Comparison of ENCODE assay signal across 8 cellular contexts in genomic region chr11:33893711-33894401, GRCh38. TPM values are rescaled to one million over a fixed set of nuclear protein-coding genes. Genes with fewer than 3 reads are reported as not detected.
DNase-seq lines count a peak whose midpoint lies in the region; ATAC-seq and TF ChIP-seq lines count a peak whose summit lies in the region.

No MANE protein-coding gene starts in this region.

- H2AFZ ChIP-seq in DND-41 (ENCODE audit: low read depth, low read length) = no peak overlapping the region
- peak overlapping the region; percentile 16; the same call in 1 of the 2 replicates for H2AFZ ChIP-seq in Loucy (ENCODE audit: low read length)

- ATAC-seq in DND-41 (ENCODE audit: insufficient read depth, low read depth) (peak; percentile 95), GM21423 (IDR thresholded peaks at IDR 0.05; ENCODE audit: unreplicated experiment) (peak; percentile 85), lower lobe of right lung (peak; percentile 79 to 81)

- TF ChIP-seq CTCF in DND-41 (IDR thresholded peaks at IDR 0.05; ENCODE audit: borderline replicate concordance, extremely low read depth, low read length, poor library complexity, severe bottlenecking) (no peak), Loucy (conservative IDR thresholded peaks at IDR 0.05; ENCODE audit: low read length) (no peak), lower lobe of right lung (IDR thresholded peaks at IDR 0.05) (no peak), stomach (IDR thresholded peaks at IDR 0.05) (no peak)

- H3K9ac ChIP-seq in DND-41 (ENCODE audit: low read depth, low read length) = no peak overlapping the region
- H3K9ac ChIP-seq in Loucy (ENCODE audit: low read depth, low read length, poor library complexity, severe bottlenecking) = peak overlapping the region; percentile 83
- H3K9ac ChIP-seq in subcutaneous abdominal adipose tissue (ENCODE audit: low read length in 5 of 5) = peak overlapping the region in 1 of 5 donors; percentile 24

- H3K4me3 ChIP-seq in DND-41 (ENCODE audit: low read depth in 1 of 2, low read length in 2 of 2) (peak overlapping the region in 1 of 2 experiments; percentile 16; a peak in 2 of 4 replicates), Loucy (ENCODE audit: low read length, poor library complexity, severe bottlenecking) (peak overlapping the region; percentile 72), lower lobe of right lung (peak overlapping the region; percentile 24), subcutaneous abdominal adipose tissue (ENCODE audit: low read depth in 1 of 5, low read length in 5 of 5) (peak overlapping the region in 4 of 5 donors; percentile 0 to 45 (median 40)), stomach (peak overlapping the region in 1 of 4 donors; percentile 7)

- intact Hi-C loops in lower lobe of right lung (cut with DNase I) (no loop called here), stomach (cut with DNase I; ENCODE audit: low total_unique reads) (no loop called here)

- H3K27ac ChIP-seq in DND-41 (ENCODE audit: low read length) (no peak overlapping the region), lower lobe of right lung (peak overlapping the region; percentile 56), subcutaneous abdominal adipose tissue (ENCODE audit: low read depth, low read length) (no peak overlapping the region), stomach (peak overlapping the region in 2 of 5 donors; percentile 52 to 66)

- H4K20me1 ChIP-seq in DND-41 (ENCODE audit: insufficient read depth, low read length) (peaks cover 12% of the 10 kb centered on the region), Loucy (ENCODE audit: insufficient read depth, low read length, poor library complexity, severe bottlenecking) (no peaks in the 10 kb centered on the region)

- H3K4me2 ChIP-seq in DND-41 (ENCODE audit: insufficient read depth, low read length) (peak overlapping the region; percentile 55), Loucy (ENCODE audit: low read depth, low read length, poor library complexity, severe bottlenecking) (peak overlapping the region; percentile 90)

- H3K79me2 ChIP-seq in DND-41 (ENCODE audit: insufficient read depth, low read length) = no peaks in the 10 kb centered on the region
- no peaks in the 10 kb centered on the region for H3K79me2 ChIP-seq in Loucy (ENCODE audit: insufficient read depth, low read length)

- peaks cover 22% of the 10 kb centered on the region for H3F3A ChIP-seq in Loucy (ENCODE audit: low read depth)

- H3K9me3 ChIP-seq in DND-41 (ENCODE audit: insufficient read depth, low read length, severe bottlenecking) = no peaks in the 10 kb centered on the region
- H3K9me3 ChIP-seq in Loucy (ENCODE audit: insufficient read depth, low read depth, low read length) = no peaks in the 10 kb centered on the region
- H3K9me3 ChIP-seq in lower lobe of right lung = no peaks in the 10 kb centered on the region
- no peaks in the 10 kb centered on the region for H3K9me3 ChIP-seq in subcutaneous abdominal adipose tissue (ENCODE audit: control insufficient read depth in 5 of 5, low read length in 5 of 5)
- no peaks in the 10 kb centered on the region for H3K9me3 ChIP-seq in stomach

- H3K36me3 ChIP-seq in DND-41 (ENCODE audit: insufficient read depth, low read length) (no peaks in the 10 kb centered on the region), Loucy (ENCODE audit: insufficient read depth, low read length) (no peaks in the 10 kb centered on the region), lower lobe of right lung (no peaks in the 10 kb centered on the region), subcutaneous abdominal adipose tissue (ENCODE audit: control insufficient read depth in 5 of 5, insufficient read depth in 5 of 5, low read length in 5 of 5) (no peaks in the 10 kb centered on the region), stomach (no peaks in the 10 kb centered on the region)

- TF ChIP-seq EP300 in stomach (IDR thresholded peaks at IDR 0.05) = no peak

- 68 to 77% (median 75%) methylated on average over 14 of the region's 14 CpGs for WGBS in stomach, 5 donors

- H3K27me3 ChIP-seq in DND-41 (ENCODE audit: insufficient read depth, low read length, poor library complexity) = peaks cover 18% of the 10 kb centered on the region
- H3K27me3 ChIP-seq in Loucy (ENCODE audit: insufficient read depth, low read length, poor library complexity, severe bottlenecking) = no peaks in the 10 kb centered on the region
- no peaks in the 10 kb centered on the region for H3K27me3 ChIP-seq in lower lobe of right lung (ENCODE audit: low read depth)
- H3K27me3 ChIP-seq in subcutaneous abdominal adipose tissue (ENCODE audit: control insufficient read depth in 5 of 5, insufficient read depth in 4 of 5, low read length in 5 of 5) = no peaks in the 10 kb centered on the region
- peaks cover 0 to 6% (median 0%) of the 10 kb centered on the region in 3 donors for H3K27me3 ChIP-seq in stomach

- no peak for TF ChIP-seq POLR2A in stomach (IDR thresholded peaks at IDR 0.05)

- peaks cover 19% of the 10 kb centered on the region for H3K4me1 ChIP-seq in DND-41 (ENCODE audit: insufficient read depth, low read length)
- H3K4me1 ChIP-seq in Loucy (ENCODE audit: insufficient read depth, low read length, poor library complexity, severe bottlenecking) = peaks cover 75% of the 10 kb centered on the region
- H3K4me1 ChIP-seq in lower lobe of right lung = peaks cover 36% of the 10 kb centered on the region
- peaks cover 0 to 37% (median 12%) of the 10 kb centered on the region in 5 donors for H3K4me1 ChIP-seq in subcutaneous abdominal adipose tissue (ENCODE audit: control insufficient read depth in 5 of 5, insufficient read depth in 5 of 5, low read length in 5 of 5)
- H3K4me1 ChIP-seq in stomach = peaks cover 0 to 27% (median under 1%) of the 10 kb centered on the region in 4 donors

- H3K9me2 ChIP-seq in Loucy (replicated peaks; ENCODE audit: low read depth, low read length) = no peaks in the 10 kb centered on the region

- DNase-seq in DND-41 (peak; percentile 75), lower lobe of right lung (no peak), AG08395 (ENCODE audit: low spot score) (no peak), stomach (no peak)
- peak; percentile 87 for DNase-seq in activated CD8-positive, alpha-beta memory T cell treated with anti-CD3 and anti-CD28 coated beads, Interleukin-2, amount 50 U/mL, for 48 hours

RNA-seq across cellular contexts. Expression of gene LMO2, which starts 2.0 kb away (rescaled TPM):
- total RNA-seq in lower lobe of right lung = 56.4 TPM
- 10 to 100 TPM in 3 of 5 donors, 1 to 10 TPM in 1, not detected in 1; 9.6 to 54.7 (median 12.3) TPM for total RNA-seq in stomach
- 10 to 100 TPM in 2 of 3 donors, 1 to 10 TPM in 1; 9.1 to 12.7 (median 11.5) TPM for polyA plus RNA-seq in stomach

Comparison
In these comparisons a context has a peak if more than half of its experiments do, and no peak if none do; other contexts are left out.
1. DNase-seq: peak in DND-41 (single experiment) and activated CD8-positive, alpha-beta memory T cell treated with anti-CD3 and anti-CD28 coated beads, Interleukin-2, amount 50 U/mL, for 48 hours (single experiment); none in lower lobe of right lung (single experiment), AG08395 (single experiment) and stomach (single experiment).
2. Peak in every context shown above with its lines, with median percentiles within 50 percentile points of each other: ATAC-seq.